23 cellular contexts compared by ENCODE assay signal in genomic region chr16:82091225-82091624, GRCh38. TPM values are rescaled to one million over a fixed set of nuclear protein-coding genes. Genes with fewer than 3 reads are reported as not detected.
DNase-seq lines count a peak whose midpoint lies in the region; ATAC-seq, FAIRE-seq and TF ChIP-seq lines count a peak whose summit lies in the region.
"Had no signal": no experiment of that assay in that cellular context is flagged by ENCODE, and none has a peak within 500 bp of the region (broad histone marks: within the 10 kb centered on the region; RNA-seq: fewer than 3 reads in every experiment).

No MANE protein-coding gene starts in this region.

- no peak for ATAC-seq in HepG2
- ATAC-seq: activated T-helper 17 cell treated with anti-CD3 and anti-CD28 coated beads, Interleukin-2, amount 50 U/mL, for 72 hours; naive thymus-derived CD4-positive, alpha-beta T cell; psoas muscle; T-helper 17 cell had no signal

- H3K27ac ChIP-seq in epithelial cell of prostate, result peak overlapping the region; percentile 6
- peak overlapping the region; percentile 72 for H3K27ac ChIP-seq in mesodermal cell (ENCODE audit: low read depth, low read length, severe bottlenecking)
- H3K27ac ChIP-seq in HepG2 (ENCODE audit: extremely low read length, insufficient read depth, low read length), result no peak overlapping the region
- H3K27ac ChIP-seq: esophagus muscularis mucosa, psoas muscle had no signal

- no peak for TF ChIP-seq RAD21 in HepG2 (CRISPR knock-in tag; IDR thresholded peaks at IDR 0.05)

- no peaks in the 10 kb centered on the region for H3K27me3 ChIP-seq in HepG2 (ENCODE audit: control insufficient read depth in 1 of 2, insufficient read depth in 2 of 2, low read length in 2 of 2)
- H3K27me3 ChIP-seq: esophagus muscularis mucosa had no signal

- no peaks in the 10 kb centered on the region for H3K36me3 ChIP-seq in mesodermal cell (ENCODE audit: control insufficient read depth, insufficient read depth, low read length)
- H3K36me3 ChIP-seq in HepG2 (replicated peaks in 1 of 2; ENCODE audit: control insufficient read depth in 1 of 2, insufficient read depth in 2 of 2, low read length in 2 of 2), result peaks cover 18 to 53% of the 10 kb centered on the region in 2 experiments
- H3K36me3 ChIP-seq: esophagus muscularis mucosa had no signal

- POLR2A ChIA-PET in HepG2 (lab: Yijun Ruan, JAX) (no interaction called here), HEK293T (lab: Yijun Ruan, JAX) (no interaction called here)

- no TSS peak for BruUV-seq in HepG2 (replicated peaks; lab: Mats Ljungman, UMichigan)

- H3K4me3 ChIP-seq in mesodermal cell (ENCODE audit: extremely low read depth, insufficient read depth, low read length, poor library complexity, severe bottlenecking) (no peak overlapping the region), HepG2 (replicated peaks in 1 of 3; ENCODE audit: insufficient read depth in 1 of 3, low read depth in 2 of 3, low read length in 3 of 3) (no peak overlapping the region)
- H3K4me3 ChIP-seq: esophagus muscularis mucosa, psoas muscle had no signal

- H4K20me1 ChIP-seq in HepG2 (ENCODE audit: insufficient read depth, low read length), result no peaks in the 10 kb centered on the region

- TF ChIP-seq POLR2A in HepG2 (IDR thresholded peaks at IDR 0.05; ENCODE audit: insufficient read depth in 1 of 2, low read depth in 2 of 2, low read length in 2 of 2), result no peak

- TF ChIP-seq EP300 in HepG2 (IDR thresholded peaks at IDR 0.05; ENCODE audit: low read depth in 2 of 2, low read length in 2 of 2) (no peak), HepG2 (CRISPR knock-in tag; IDR thresholded peaks at IDR 0.05; ENCODE audit: borderline replicate concordance) (no peak)

- H3K9ac ChIP-seq in HepG2 (ENCODE audit: insufficient read depth, low read depth, low read length), result no peak overlapping the region

- WGBS in mesodermal cell (ENCODE audit: insufficient coverage in 2 of 2), 2 experiments, result 100% methylated on average over 1 of the region's 1 CpG
- 97% methylated on average over 1 of the region's 1 CpG for WGBS in HepG2 (ENCODE audit: low lambda C conversion rate)

- no peak overlapping the region for H2AFZ ChIP-seq in HepG2 (ENCODE audit: low read length)

- intact Hi-C loops in HepG2 (cut with micrococcal nuclease; ENCODE audit: unreplicated experiment), result no loop called here

- H3K9me3 ChIP-seq in mesodermal cell (ENCODE audit: control insufficient read depth, low read length) (no peaks in the 10 kb centered on the region), HepG2 (ENCODE audit: low read length) (no peaks in the 10 kb centered on the region)
- H3K9me3 ChIP-seq: esophagus muscularis mucosa, psoas muscle had no signal

- TF ChIP-seq CTCF in HepG2 (CRISPR knock-in tag; IDR thresholded peaks at IDR 0.05), result no peak

- H3K4me2 ChIP-seq in HepG2 (ENCODE audit: low read depth, low read length), result no peak overlapping the region

- H3K4me1 ChIP-seq in mesodermal cell (ENCODE audit: control insufficient read depth, insufficient read depth, low read length, poor library complexity, severe bottlenecking), result peaks cover 33% of the 10 kb centered on the region
- no peaks in the 10 kb centered on the region for H3K4me1 ChIP-seq in HepG2 (ENCODE audit: insufficient read depth, low read length)
- H3K4me1 ChIP-seq: esophagus muscularis mucosa, psoas muscle had no signal

- no peaks in the 10 kb centered on the region for H3K79me2 ChIP-seq in HepG2 (ENCODE audit: insufficient read depth, low read length)

- CTCF ChIA-PET in HepG2 (lab: Yijun Ruan, JAX; ENCODE audit: low intra/inter-chr PET ratio, low total read pairs) (no interaction called here), HEK293T (lab: Yijun Ruan, JAX) (no interaction called here)

- in situ Hi-C loops in HepG2 (cut with HindIII; ENCODE audit: extremely low pct_ligation_motif_present, low pct_unique_long_range_greater_than_20kb), result no loop called here

- FAIRE-seq in HepG2 (lab: Jason Lieb, UNC), result no peak
- FAIRE-seq: D721Med, H1 had no signal

- DNase-seq in AG08396 (ENCODE audit: low spot score), result peak; percentile 44
- peak; percentile 57 for DNase-seq in M059J (ENCODE audit: low read depth)
- no peak for DNase-seq in epithelial cell of prostate (ENCODE audit: low read depth, low spot score)
- no peak for DNase-seq in OCI-M1 (lab: John Stamatoyannopoulos, UW)
- DNase-seq in foreskin melanocyte, result no peak
- no peak for DNase-seq in HepG2 (ENCODE audit: low spot score)
- DNase-seq in HEK293T (ENCODE audit: extremely low spot score), result no peak
- DNase-seq: activated CD4-positive, CD25-positive, alpha-beta regulatory T cell; AML-193; anterior cingulate cortex; naive thymus-derived CD4-positive, alpha-beta T cell; NCI-H187; NCI-H446 treated with DMSO at 0.1 percent for 48 hours; psoas muscle; Right ventricle myocardium superior; stimulated activated naive CD4-positive, alpha-beta T cell treated with Interleukin-2 at 50 U/mL for 16 hours; T-helper 17 cell had no signal

TF ChIP-seq in HepG2, 621 proteins besides CTCF, POLR2A, EP300 and RAD21 (continues in another document):
- no peak for TF ChIP-seq LCORL (IDR thresholded peaks at IDR 0.05)
- TF ChIP-seq LCORL (CRISPR knock-in tag; IDR thresholded peaks at IDR 0.05), result no peak
- TF ChIP-seq BATF2 (CRISPR knock-in tag; IDR thresholded peaks at IDR 0.05), result no peak
- TF ChIP-seq ZNF567 (CRISPR knock-in tag; IDR thresholded peaks at IDR 0.05; ENCODE audit: borderline replicate concordance), result no peak
- no peak for TF ChIP-seq SUZ12 (IDR thresholded peaks at IDR 0.05; ENCODE audit: low read depth, low read length)
- TF ChIP-seq MAFG (CRISPR knock-in tag; IDR thresholded peaks at IDR 0.05), result no peak

TF ChIP-seq in HEK293T, 16 proteins besides CTCF, POLR2A, EP300 and RAD21:
- TF ChIP-seq ELF4 (IDR thresholded peaks at IDR 0.05) (no peak), ZNF384 (IDR thresholded peaks at IDR 0.05) (no peak), HDGF (IDR thresholded peaks at IDR 0.05; ENCODE audit: borderline replicate concordance) (no peak), BHLHE40 (IDR thresholded peaks at IDR 0.05; ENCODE audit: borderline replicate concordance) (no peak)

RNA-seq across cellular contexts. Expression of gene HSD17B2, which starts 56.2 kb away (rescaled TPM):
- 16.0 and 28.0 TPM in 2 replicates for total RNA-seq in M059J (2014; rRNA removed; shearing (Covaris generic))
- 0.55 TPM for polyA plus RNA-seq in mesodermal cell (2013, experiment 1 of 2)
- not detected for polyA plus RNA-seq in mesodermal cell (2013, experiment 2 of 2)
- 20.4 and 26.3 TPM in 2 replicates for total RNA-seq in HepG2 (2016; rRNA removed; fragmentation: Illumina TruSeq; extraction: Trizol)
- 8.1 and 10.8 TPM in 2 replicates for total RNA-seq in HepG2 (2016; cell fraction: cytosol; rRNA removed; fragmentation: Illumina TruSeq; extraction: Trizol; ENCODE audit: low read depth)
- total RNA-seq in HepG2 (2016; cell fraction: insoluble cytoplasmic fraction; rRNA removed; fragmentation: Illumina TruSeq; extraction: Trizol), result 17.1 and 26.5 TPM in 2 replicates
- total RNA-seq in HepG2 (2016; cell fraction: membrane; rRNA removed; fragmentation: Illumina TruSeq; extraction: Trizol), result 14.2 and 15.4 TPM in 2 replicates
- total RNA-seq in HepG2 (2016; cell fraction: nucleus; rRNA removed; fragmentation: Illumina TruSeq; extraction: Trizol), result 20.3 and 26.6 TPM in 2 replicates
- 69.3 and 70.7 TPM in 2 replicates for polyA plus RNA-seq in HepG2 (2011; rRNA removed)
- polyA plus RNA-seq in HepG2 (2011; cell fraction: cytosol; rRNA removed), result 63.0 and 86.7 TPM in 2 replicates
- polyA plus RNA-seq in HepG2 (2011; cell fraction: nucleus; rRNA removed), result 25.9 and 29.8 TPM in 2 replicates
- 99.3 and 106 TPM in 2 replicates for polyA plus RNA-seq in HepG2 (2012)
- polyA plus RNA-seq in HepG2 (2016; cell fraction: cytosol; fragmentation: Illumina TruSeq; extraction: Trizol; ENCODE audit: low read depth), result 10.6 and 11.5 TPM in 2 replicates
- 19.6 and 20.2 TPM in 2 replicates for polyA plus RNA-seq in HepG2 (2016; cell fraction: insoluble cytoplasmic fraction; fragmentation: Illumina TruSeq; extraction: Trizol; ENCODE audit: low read depth)
- 13.1 and 14.3 TPM in 2 replicates for polyA plus RNA-seq in HepG2 (2016; cell fraction: membrane; fragmentation: Illumina TruSeq; extraction: Trizol; ENCODE audit: low read depth)
- 30.1 and 31.0 TPM in 2 replicates for polyA plus RNA-seq in HepG2 (2016; cell fraction: nucleus; fragmentation: Illumina TruSeq; extraction: Trizol; ENCODE audit: insufficient read depth, low read depth)
- 150 TPM in 1 of 2 replicates, not detected in the other for polyA minus RNA-seq in HepG2 (2011; rRNA and poly(A)+ RNA removed; ENCODE audit: low replicate concordance)
- polyA minus RNA-seq in HepG2 (2011; cell fraction: cytosol; rRNA and poly(A)+ RNA removed), result 38.6 and 54.8 TPM in 2 replicates
- polyA minus RNA-seq in HepG2 (2011; cell fraction: nucleus; rRNA and poly(A)+ RNA removed), result 77.4 and 89.1 TPM in 2 replicates
- total RNA-seq: activated CD8-positive, alpha-beta memory T cell treated with anti-CD3 and anti-CD28 coated beads for 36 hours; activated T-helper 17 cell treated with anti-CD3 and anti-CD28 coated beads, Interleukin-2, amount 50 U/mL, for 72 hours; esophagus muscularis mucosa; H1; naive thymus-derived CD4-positive, alpha-beta T cell; psoas muscle; Right ventricle myocardium superior; T-helper 17 cell had no signal
- polyA plus RNA-seq: H1; naive thymus-derived CD4-positive, alpha-beta T cell had no signal

Comparison
In these comparisons a context has a peak if more than half of its experiments do, and no peak if none do; other contexts are left out.
1. DNase-seq: peak in AG08396 (single experiment) and M059J (single experiment); none in epithelial cell of prostate (single experiment), OCI-M1 (single experiment), foreskin melanocyte (single experiment), HepG2 (single experiment) and HEK293T (single experiment).